Comparison of ENCODE assay signal across 22 cellular contexts in the genomic region with DNA sequence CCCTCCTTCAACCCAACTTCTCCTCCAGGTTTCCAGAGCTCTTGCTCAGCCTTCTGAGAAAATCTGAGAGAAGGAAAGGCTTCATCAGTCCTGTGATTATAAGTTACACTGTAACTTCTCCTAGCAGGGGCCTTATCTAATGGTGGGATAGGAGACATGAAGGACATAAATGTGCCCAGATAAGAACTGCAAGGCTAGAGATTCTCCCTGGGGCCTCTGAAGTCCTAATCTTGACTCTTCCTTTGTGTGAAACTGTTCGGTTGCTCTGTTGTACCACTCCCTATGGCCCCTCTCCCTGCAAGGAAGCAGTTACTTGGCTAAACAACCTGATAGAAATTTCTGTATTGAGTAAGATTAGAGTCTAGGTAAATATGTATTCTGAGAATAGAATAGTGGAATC.
"Had no signal": no experiment of that assay in that cellular context is flagged by ENCODE, and none has a peak within 500 bp of the region (broad histone marks: within the 10 kb centered on the region; RNA-seq: fewer than 3 reads in every experiment).

No MANE protein-coding gene starts in this region.

- H3K4me1 ChIP-seq: esophagus muscularis mucosa, gastrocnemius medialis, heart right ventricle, pancreas, suprapubic skin, tibial artery, upper lobe of left lung, uterus had no signal

- ATAC-seq: gastrocnemius medialis, heart right ventricle, left lobe of liver, pancreas, right cardiac atrium had no signal

- DNase-seq: effector memory CD4-positive, alpha-beta T cell; gastrocnemius medialis; heart right ventricle; islet precursor cell; mammary epithelial cell; midbrain; naive B cell; nephron progenitor cell; nucleus accumbens; pancreas; right cardiac atrium; small intestine; stimulated activated CD4-positive, alpha-beta T cell treated with anti-CD3 and anti-CD28 coated beads, Interleukin-12 subunit alpha, Interleukin-12 subunit beta, amount 100 ng/mL, for 4 hours; stimulated activated CD4-positive, alpha-beta T cell treated with anti-CD3 and anti-CD28 coated beads, Interleukin-2, amount 100 ng/mL, for 48 hours; stimulated activated naive CD4-positive, alpha-beta T cell treated with Interleukin-2 at 50 U/mL for 16 hours; tibial artery; upper lobe of left lung; uterus had no signal

- H3K9me3 ChIP-seq: esophagus muscularis mucosa, gastrocnemius medialis, heart right ventricle, pancreas, suprapubic skin, tibial artery, upper lobe of left lung, uterus had no signal

- H3K27me3 ChIP-seq: esophagus muscularis mucosa, gastrocnemius medialis, heart right ventricle, pancreas, suprapubic skin, tibial artery, upper lobe of left lung, uterus had no signal

- H3K36me3 ChIP-seq: esophagus muscularis mucosa, gastrocnemius medialis, heart right ventricle, pancreas, suprapubic skin, tibial artery, upper lobe of left lung, uterus had no signal

- H3K27ac ChIP-seq: epithelial cell of prostate, esophagus muscularis mucosa, gastrocnemius medialis, heart right ventricle, pancreas, suprapubic skin, tibial artery, upper lobe of left lung, uterus had no signal

- H3K4me3 ChIP-seq: esophagus muscularis mucosa, gastrocnemius medialis, heart right ventricle, pancreas, suprapubic skin, tibial artery, upper lobe of left lung, uterus had no signal
